ENCODE assay signal across 21 cellular contexts in genomic region chr6:81362246-81362645, GRCh38.
DNase-seq lines count a peak whose midpoint lies in the region; ATAC-seq and TF ChIP-seq lines count a peak whose summit lies in the region.
"Had no signal": no experiment of that assay in that cellular context is flagged by ENCODE, and none has a peak within 500 bp of the region (broad histone marks: within the 10 kb centered on the region; RNA-seq: fewer than 3 reads in every experiment).

No MANE protein-coding gene starts in this region.

- H3K27ac ChIP-seq in lower lobe of right lung, result no peak overlapping the region
- H3K27ac ChIP-seq: pancreas, right lobe of liver, tibial artery had no signal

- ATAC-seq in GM19035 (IDR thresholded peaks at IDR 0.05; ENCODE audit: unreplicated experiment) (no peak), HG02840 (IDR thresholded peaks at IDR 0.05; ENCODE audit: low FRiP score, unreplicated experiment) (no peak), lower lobe of right lung (no peak), GM21528 (IDR thresholded peaks at IDR 0.05; ENCODE audit: low FRiP score, unreplicated experiment) (no peak)
- ATAC-seq: naive thymus-derived CD4-positive, alpha-beta T cell; pancreas; right lobe of liver had no signal

- no peaks in the 10 kb centered on the region for H3K9me3 ChIP-seq in lower lobe of right lung
- H3K9me3 ChIP-seq: pancreas, right lobe of liver, tibial artery had no signal

- intact Hi-C loops in lower lobe of right lung (cut with DNase I), result no loop called here

- no peaks in the 10 kb centered on the region for H3K36me3 ChIP-seq in lower lobe of right lung
- H3K36me3 ChIP-seq: pancreas, right lobe of liver, tibial artery had no signal

- H3K4me3 ChIP-seq in foreskin fibroblast (ENCODE audit: low read depth in 1 of 2, low read length in 2 of 2), result no peak overlapping the region
- H3K4me3 ChIP-seq in lower lobe of right lung, result no peak overlapping the region
- H3K4me3 ChIP-seq: pancreas, right lobe of liver, tibial artery had no signal

- TF ChIP-seq CTCF in foreskin fibroblast (IDR thresholded peaks at IDR 0.05; ENCODE audit: low read depth, low read length) (no peak), lower lobe of right lung (IDR thresholded peaks at IDR 0.05) (no peak)

- DNase-seq in DMS53 treated with DMSO at 0.1 percent for 48 hours (lab: John Stamatoyannopoulos, UW; ENCODE audit: unreplicated experiment) (peak; percentile 39), HS-5 (ENCODE audit: low read depth) (peak; percentile 36), astrocyte of the hippocampus (ENCODE audit: low read depth, low spot score) (peak; percentile 60), foreskin fibroblast (peak; percentile 54 to 83), lower lobe of right lung (no peak)
- DNase-seq: activated CD4-positive, alpha-beta T cell treated with anti-CD3 and anti-CD28 coated beads for 4 hours; CD4-positive, alpha-beta memory T cell; kidney glomerular epithelial cell; mesenchymal stem cell; MV-4-11; naive thymus-derived CD4-positive, alpha-beta T cell; NCI-H187; NCI-H510A; pancreas; right lobe of liver; stimulated activated naive CD4-positive, alpha-beta T cell; SW 1271; tibial artery had no signal

- H3K27me3 ChIP-seq in lower lobe of right lung (ENCODE audit: low read depth), result no peaks in the 10 kb centered on the region
- H3K27me3 ChIP-seq: right lobe of liver, tibial artery had no signal

- no peaks in the 10 kb centered on the region for H3K4me1 ChIP-seq in lower lobe of right lung
